32 cellular contexts compared by ENCODE assay signal in genomic region chr1:175536921-175537320, GRCh38.
"Had no signal": no experiment of that assay in that cellular context is flagged by ENCODE, and none has a peak within 500 bp of the region (broad histone marks: within the 10 kb centered on the region; RNA-seq: fewer than 3 reads in every experiment).

No MANE protein-coding gene starts in this region.

- H3K4me2 ChIP-seq: KMS-11, PC-9 had no signal

- H3K27me3 Mint-ChIP-seq: activated CD4-positive, alpha-beta memory T cell treated with anti-CD3 and anti-CD28 coated beads for 36 hours had no signal

- ATAC-seq: activated naive CD8-positive, alpha-beta T cell treated with anti-CD3 and anti-CD28 coated beads, Interleukin-2, amount 50 U/mL, for 24 hours; activated T-cell treated with anti-CD3 and anti-CD28 coated beads, Interleukin-2, amount 50 U/mL, for 4 hours had no signal

- H3K36me3 ChIP-seq: brain microvascular endothelial cell had no signal

- H3K4me1 Mint-ChIP-seq: activated naive CD4-positive, alpha-beta T cell treated with anti-CD3 and anti-CD28 coated beads, Interleukin-2, amount 10 ng/mL, durations not matched to agents 7 days and 5 days; activated naive CD8-positive, alpha-beta T cell treated with anti-CD3 and anti-CD28 coated beads, Interleukin-2, amount 50 U/mL, for 24 hours had no signal

- H3K27ac ChIP-seq: brain microvascular endothelial cell, KMS-11, PC-9, VCaP had no signal

- H2AFZ ChIP-seq: PC-9 had no signal

- H3K27me3 ChIP-seq: brain microvascular endothelial cell had no signal

- H3K9ac ChIP-seq: KMS-11 had no signal

- DNase-seq: activated B cell treated with CpG ODN at 0.5 μM for 24 hours; activated CD4-positive, alpha-beta memory T cell treated with anti-CD3 and anti-CD28 coated beads for 36 hours; activated CD4-positive, alpha-beta T cell treated with anti-CD3 and anti-CD28 coated beads for 4 hours; activated CD4-positive, alpha-beta T cell treated with anti-CD3 and anti-CD28 coated beads, Interleukin-2, amount 50 U/mL, for 1 hour; activated CD4-positive, CD25-positive, alpha-beta regulatory T cell treated with anti-CD3 and anti-CD28 coated beads, Interleukin-2, amount 50 U/mL, for 72 hours; activated CD8-positive, alpha-beta memory T cell treated with anti-CD3 and anti-CD28 coated beads, Interleukin-2, amount 50 U/mL, for 4 hours; activated naive CD4-positive, alpha-beta T cell treated with anti-CD3 and anti-CD28 coated beads, Interleukin-2, amount 10 ng/mL, durations not matched to agents 7 days and 5 days; activated naive CD8-positive, alpha-beta T cell treated with anti-CD3 and anti-CD28 coated beads, Interleukin-2, amount 50 U/mL, for 24 hours; activated T-cell treated with anti-CD3 and anti-CD28 coated beads for 4 hours; activated T-cell treated with anti-CD3 and anti-CD28 coated beads, Interleukin-2, amount 50 U/mL, for 4 hours; anterior cingulate cortex; brain microvascular endothelial cell; central memory CD4-positive, alpha-beta T cell; NCI-H146; NCI-H187; NCI-H2029 treated with DMSO at 0.1 percent for 48 hours; NCI-H2107; NCI-H226; NCI-H446 treated with DMSO at 0.1 percent for 48 hours; NCI-H524; PC-9; Right ventricle myocardium superior; SW 1271; T-helper 1 cell; T-helper 2 cell; T-helper 9 cell had no signal

- H3K27ac Mint-ChIP-seq: activated B cell treated with CpG ODN at 0.5 μM for 24 hours; activated CD4-positive, alpha-beta memory T cell treated with anti-CD3 and anti-CD28 coated beads for 36 hours; activated naive CD4-positive, alpha-beta T cell treated with anti-CD3 and anti-CD28 coated beads, Interleukin-2, amount 10 ng/mL, durations not matched to agents 7 days and 5 days; activated naive CD8-positive, alpha-beta T cell; activated naive CD8-positive, alpha-beta T cell treated with anti-CD3 and anti-CD28 coated beads, Interleukin-2, amount 50 U/mL, for 24 hours; activated T-helper 1 cell treated with anti-CD3 and anti-CD28 coated beads, Interleukin-12 subunit alpha, Interleukin-12 subunit beta, Interleukin-2, Interleukin-4 antibody, amounts not matched to agents 30 ng/mL and 10 ng/mL and 1 ng/mL, durations not matched to agents 14 hours and 24 hours and 36 hours had no signal

- H3K4me3 ChIP-seq: PC-9 had no signal

- H3K36me3 Mint-ChIP-seq: activated CD4-positive, alpha-beta memory T cell treated with anti-CD3 and anti-CD28 coated beads for 36 hours; activated naive CD4-positive, alpha-beta T cell treated with anti-CD3 and anti-CD28 coated beads, Interleukin-2, amount 10 ng/mL, durations not matched to agents 7 days and 5 days; activated naive CD8-positive, alpha-beta T cell had no signal

- FAIRE-seq: colon, RCC 7860 had no signal

- H3K4me3 Mint-ChIP-seq: activated B cell treated with CpG ODN at 0.5 μM for 24 hours; activated CD4-positive, alpha-beta memory T cell treated with anti-CD3 and anti-CD28 coated beads for 36 hours; activated naive CD4-positive, alpha-beta T cell treated with anti-CD3 and anti-CD28 coated beads, Interleukin-2, amount 10 ng/mL, durations not matched to agents 7 days and 5 days; activated naive CD8-positive, alpha-beta T cell; activated naive CD8-positive, alpha-beta T cell treated with anti-CD3 and anti-CD28 coated beads, Interleukin-2, amount 50 U/mL, for 24 hours; activated T-cell treated with anti-CD3 and anti-CD28 coated beads, Interleukin-2, amount 50 U/mL, for 4 hours; activated T-helper 1 cell treated with anti-CD3 and anti-CD28 coated beads, Interleukin-12 subunit alpha, Interleukin-12 subunit beta, Interleukin-2, Interleukin-4 antibody, amounts not matched to agents 30 ng/mL and 10 ng/mL and 1 ng/mL, durations not matched to agents 14 hours and 24 hours and 36 hours had no signal

- H3K9me3 Mint-ChIP-seq: activated B cell treated with CpG ODN at 0.5 μM for 24 hours; activated CD4-positive, alpha-beta memory T cell treated with anti-CD3 and anti-CD28 coated beads for 36 hours; activated naive CD4-positive, alpha-beta T cell treated with anti-CD3 and anti-CD28 coated beads, Interleukin-2, amount 10 ng/mL, durations not matched to agents 7 days and 5 days; activated naive CD8-positive, alpha-beta T cell treated with anti-CD3 and anti-CD28 coated beads, Interleukin-2, amount 50 U/mL, for 24 hours; activated T-cell treated with anti-CD3 and anti-CD28 coated beads, Interleukin-2, amount 50 U/mL, for 4 hours; activated T-helper 1 cell treated with anti-CD3 and anti-CD28 coated beads, Interleukin-12 subunit alpha, Interleukin-12 subunit beta, Interleukin-2, Interleukin-4 antibody, amounts not matched to agents 30 ng/mL and 10 ng/mL and 1 ng/mL, durations not matched to agents 14 hours and 24 hours and 36 hours had no signal
